ENCODE assay signal across 30 cellular contexts in genomic region chr17:2780931-2781454, GRCh38. TPM values are rescaled to one million over a fixed set of nuclear protein-coding genes. Genes with fewer than 3 reads are reported as not detected.
"Had no signal": no experiment of that assay in that cellular context is flagged by ENCODE, and none has a peak within 500 bp of the region (broad histone marks: within the 10 kb centered on the region; RNA-seq: fewer than 3 reads in every experiment).

No MANE protein-coding gene starts in this region.

- H3K36me3 ChIP-seq: colonic mucosa, esophagus muscularis mucosa, gastroesophageal sphincter, heart right ventricle, lower lobe of right lung, ovary, spleen, thoracic aorta, tibial nerve, upper lobe of left lung, uterus had no signal

- H3K27ac Mint-ChIP-seq: dendritic cell treated with granulocyte-macrophage colony-stimulating factor and Interleukin-4, amounts not matched to agents 40 ng/mL and 50 ng/mL, for 4 days; natural killer cell; stimulated activated memory B cell treated with anti-CD40 and anti-IgM and Interleukin-4, amounts not matched to agents 10 μg/mL and 1 μg/mL and 100 μg/mL, for 72 hours; stimulated activated naive CD8-positive, alpha-beta T cell treated with anti-CD3 and anti-CD28 coated beads, Interleukin-15, Interleukin-2, amounts not matched to agents 100 ng/mL and 50 ng/mL, for 24 hours had no signal

- H3K4me3 ChIP-seq: colonic mucosa, esophagus muscularis mucosa, gastroesophageal sphincter, heart right ventricle, lower lobe of right lung, ovary, psoas muscle, skin epidermis, spleen, thoracic aorta, tibial nerve, upper lobe of left lung, uterus had no signal

- H3K9me3 ChIP-seq: colonic mucosa, lower lobe of right lung, ovary, thoracic aorta, upper lobe of left lung, uterus had no signal

- DNase-seq: effector CD8-positive, alpha-beta T cell; foreskin keratinocyte; heart right ventricle; hippocampal formation; kidney glomerular epithelial cell; left ventricle myocardium superior; lower lobe of right lung; natural killer cell; nucleus accumbens; ovary; posterior cingulate gyrus; psoas muscle; right cardiac atrium; spleen; stimulated activated CD4-positive, alpha-beta T cell treated with anti-CD3 and anti-CD28 coated beads, Interleukin-4, amount 100 ng/mL, for 4 hours; upper lobe of left lung; uterus had no signal

- H3K27ac ChIP-seq: colonic mucosa, esophagus muscularis mucosa, foreskin keratinocyte, gastroesophageal sphincter, heart right ventricle, lower lobe of right lung, ovary, psoas muscle, skin epidermis, spleen, thoracic aorta, tibial nerve, upper lobe of left lung, uterus had no signal

- H3K4me1 ChIP-seq: colonic mucosa, foreskin keratinocyte, lower lobe of right lung, psoas muscle had no signal

- H3K9me3 Mint-ChIP-seq: dendritic cell treated with granulocyte-macrophage colony-stimulating factor and Interleukin-4, amounts not matched to agents 40 ng/mL and 50 ng/mL, for 4 days; natural killer cell; neural crest cell; stimulated activated memory B cell treated with anti-CD40 and anti-IgM and Interleukin-4, amounts not matched to agents 10 μg/mL and 1 μg/mL and 100 μg/mL, for 72 hours; stimulated activated naive CD8-positive, alpha-beta T cell treated with anti-CD3 and anti-CD28 coated beads, Interleukin-15, Interleukin-2, amounts not matched to agents 100 ng/mL and 50 ng/mL, for 24 hours had no signal

- H3K36me3 Mint-ChIP-seq: natural killer cell; stimulated activated memory B cell treated with anti-CD40 and anti-IgM and Interleukin-4, amounts not matched to agents 10 μg/mL and 1 μg/mL and 100 μg/mL, for 72 hours had no signal

- ATAC-seq: foreskin keratinocyte; gastroesophageal sphincter; heart right ventricle; left ventricle myocardium superior; lower lobe of right lung; natural killer cell; psoas muscle; right cardiac atrium; stimulated activated memory B cell treated with anti-CD40 and anti-IgM and Interleukin-4, amounts not matched to agents 10 μg/mL and 1 μg/mL and 100 μg/mL, for 72 hours had no signal

- H3K4me3 Mint-ChIP-seq: dendritic cell treated with granulocyte-macrophage colony-stimulating factor and Interleukin-4, amounts not matched to agents 40 ng/mL and 50 ng/mL, for 4 days; natural killer cell; neural crest cell; stimulated activated memory B cell treated with anti-CD40 and anti-IgM and Interleukin-4, amounts not matched to agents 10 μg/mL and 1 μg/mL and 100 μg/mL, for 72 hours; stimulated activated naive CD8-positive, alpha-beta T cell treated with anti-CD3 and anti-CD28 coated beads, Interleukin-15, Interleukin-2, amounts not matched to agents 100 ng/mL and 50 ng/mL, for 24 hours had no signal

- H3K27me3 ChIP-seq: ovary had no signal

RNA-seq across cellular contexts. Expression of gene CCDC92B, which starts 31.5 kb away (rescaled TPM):
- total RNA-seq: endothelial cell of umbilical vein, fibroblast of lung, natural killer cell, renal cortical epithelial cell had no signal
- polyA plus RNA-seq: endothelial cell of umbilical vein, fibroblast of lung had no signal
